In the genomic region with DNA sequence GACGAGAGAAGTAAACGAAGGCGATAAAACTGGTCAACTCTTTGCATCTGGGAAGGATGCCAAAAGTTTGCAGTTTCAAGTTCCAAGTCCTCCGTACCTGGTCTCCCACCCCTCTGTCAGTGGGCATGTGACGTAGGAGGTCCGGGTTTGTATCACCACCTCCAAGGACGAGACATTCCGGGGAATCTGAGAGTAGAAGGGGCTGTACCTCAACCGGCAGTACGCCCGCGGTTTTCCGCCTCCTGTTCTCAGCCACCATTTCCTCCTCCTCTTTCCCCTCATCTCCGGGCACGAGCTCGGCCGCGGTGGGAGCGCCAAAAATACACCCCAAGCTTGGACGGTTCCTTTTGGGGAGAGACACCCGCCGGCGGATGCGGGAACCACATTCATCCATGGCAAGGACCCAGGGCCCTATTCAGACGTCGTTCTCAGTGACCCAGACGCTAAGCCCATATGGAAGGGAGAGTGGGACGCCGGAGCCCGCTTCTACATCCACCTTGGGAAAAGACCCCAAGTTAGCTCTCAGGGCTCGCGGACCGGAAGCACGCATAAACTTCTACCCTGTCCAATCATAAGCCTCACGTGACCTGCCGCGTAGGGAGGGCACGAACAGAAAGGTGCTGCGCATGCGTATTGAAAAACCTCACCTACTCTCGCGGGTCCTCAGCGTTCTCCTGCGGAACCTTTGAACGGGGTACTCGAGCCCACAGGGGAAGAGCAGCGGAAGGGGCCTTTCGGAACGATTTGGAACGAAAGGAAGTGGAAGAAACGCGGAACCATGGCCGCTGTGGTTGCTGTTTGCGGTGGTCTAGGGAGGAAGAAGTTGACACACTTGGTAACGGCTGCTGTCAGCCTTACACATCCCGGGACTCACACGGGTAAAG, we compare ENCODE assay signal across 1 cellular context.
TF ChIP-seq lines count a peak whose summit lies in the region.

Gene HELQ (minus strand): TSS at position 524 of the 884 bp plus-strand sequence. CDS start 130 bp downstream, at position 394.
Gene MRPS18C (plus strand): TSS at position 759 of the 884 bp plus-strand sequence. CDS start 20 bp downstream, at position 779.

TF ChIP-seq in GM12878, 131 proteins besides CTCF, POLR2A, EP300 and RAD21 (continues in another document):
- TF ChIP-seq, protein P1, sequence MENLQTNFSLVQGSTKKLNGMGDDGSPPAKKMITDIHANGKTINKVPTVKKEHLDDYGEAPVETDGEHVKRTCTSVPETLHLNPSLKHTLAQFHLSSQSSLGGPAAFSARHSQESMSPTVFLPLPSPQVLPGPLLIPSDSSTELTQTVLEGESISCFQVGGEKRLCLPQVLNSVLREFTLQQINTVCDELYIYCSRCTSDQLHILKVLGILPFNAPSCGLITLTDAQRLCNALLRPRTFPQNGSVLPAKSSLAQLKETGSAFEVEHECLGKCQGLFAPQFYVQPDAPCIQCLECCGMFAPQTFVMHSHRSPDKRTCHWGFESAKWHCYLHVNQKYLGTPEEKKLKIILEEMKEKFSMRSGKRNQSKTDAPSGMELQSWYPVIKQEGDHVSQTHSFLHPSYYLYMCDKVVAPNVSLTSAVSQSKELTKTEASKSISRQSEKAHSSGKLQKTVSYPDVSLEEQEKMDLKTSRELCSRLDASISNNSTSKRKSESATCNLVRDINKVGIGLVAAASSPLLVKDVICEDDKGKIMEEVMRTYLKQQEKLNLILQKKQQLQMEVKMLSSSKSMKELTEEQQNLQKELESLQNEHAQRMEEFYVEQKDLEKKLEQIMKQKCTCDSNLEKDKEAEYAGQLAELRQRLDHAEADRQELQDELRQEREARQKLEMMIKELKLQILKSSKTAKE (IDR thresholded peaks at IDR 0.05; ENCODE audit: low read depth, poor library complexity, severe bottlenecking): peak; percentile 25
- peak; percentile 93 for TF ChIP-seq POLR2AphosphoS2 (IDR thresholded peaks at IDR 0.05; ENCODE audit: low read depth, low read length)
- peak; percentile 99 for TF ChIP-seq GABPA (IDR thresholded peaks at IDR 0.05; ENCODE audit: low read depth)
- TF ChIP-seq RELA (IDR thresholded peaks at IDR 0.05; ENCODE audit: borderline replicate concordance, partially characterized antibody): peak; percentile 87
- peak; percentile 51 for TF ChIP-seq BCL3 (IDR thresholded peaks at IDR 0.05; ENCODE audit: borderline replicate concordance, insufficient read depth, low read depth, low read length, poor library complexity, severe bottlenecking)
- no peak for TF ChIP-seq MYC (IDR thresholded peaks at IDR 0.05; ENCODE audit: insufficient read depth, insufficient read length, insufficient replicate concordance, low read length, severe bottlenecking)
- TF ChIP-seq ZBTB33 (IDR thresholded peaks at IDR 0.05): no peak
- peak; percentile 52 for TF ChIP-seq ZNF687 (IDR thresholded peaks at IDR 0.05)
- TF ChIP-seq, protein P2, sequence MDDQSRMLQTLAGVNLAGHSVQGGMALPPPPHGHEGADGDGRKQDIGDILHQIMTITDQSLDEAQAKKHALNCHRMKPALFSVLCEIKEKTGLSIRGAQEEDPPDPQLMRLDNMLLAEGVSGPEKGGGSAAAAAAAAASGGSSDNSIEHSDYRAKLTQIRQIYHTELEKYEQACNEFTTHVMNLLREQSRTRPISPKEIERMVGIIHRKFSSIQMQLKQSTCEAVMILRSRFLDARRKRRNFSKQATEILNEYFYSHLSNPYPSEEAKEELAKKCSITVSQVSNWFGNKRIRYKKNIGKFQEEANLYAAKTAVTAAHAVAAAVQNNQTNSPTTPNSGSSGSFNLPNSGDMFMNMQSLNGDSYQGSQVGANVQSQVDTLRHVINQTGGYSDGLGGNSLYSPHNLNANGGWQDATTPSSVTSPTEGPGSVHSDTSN (IDR thresholded peaks at IDR 0.05; ENCODE audit: insufficient replicate concordance, low read depth, low read length): no peak
- TF ChIP-seq, protein P3, sequence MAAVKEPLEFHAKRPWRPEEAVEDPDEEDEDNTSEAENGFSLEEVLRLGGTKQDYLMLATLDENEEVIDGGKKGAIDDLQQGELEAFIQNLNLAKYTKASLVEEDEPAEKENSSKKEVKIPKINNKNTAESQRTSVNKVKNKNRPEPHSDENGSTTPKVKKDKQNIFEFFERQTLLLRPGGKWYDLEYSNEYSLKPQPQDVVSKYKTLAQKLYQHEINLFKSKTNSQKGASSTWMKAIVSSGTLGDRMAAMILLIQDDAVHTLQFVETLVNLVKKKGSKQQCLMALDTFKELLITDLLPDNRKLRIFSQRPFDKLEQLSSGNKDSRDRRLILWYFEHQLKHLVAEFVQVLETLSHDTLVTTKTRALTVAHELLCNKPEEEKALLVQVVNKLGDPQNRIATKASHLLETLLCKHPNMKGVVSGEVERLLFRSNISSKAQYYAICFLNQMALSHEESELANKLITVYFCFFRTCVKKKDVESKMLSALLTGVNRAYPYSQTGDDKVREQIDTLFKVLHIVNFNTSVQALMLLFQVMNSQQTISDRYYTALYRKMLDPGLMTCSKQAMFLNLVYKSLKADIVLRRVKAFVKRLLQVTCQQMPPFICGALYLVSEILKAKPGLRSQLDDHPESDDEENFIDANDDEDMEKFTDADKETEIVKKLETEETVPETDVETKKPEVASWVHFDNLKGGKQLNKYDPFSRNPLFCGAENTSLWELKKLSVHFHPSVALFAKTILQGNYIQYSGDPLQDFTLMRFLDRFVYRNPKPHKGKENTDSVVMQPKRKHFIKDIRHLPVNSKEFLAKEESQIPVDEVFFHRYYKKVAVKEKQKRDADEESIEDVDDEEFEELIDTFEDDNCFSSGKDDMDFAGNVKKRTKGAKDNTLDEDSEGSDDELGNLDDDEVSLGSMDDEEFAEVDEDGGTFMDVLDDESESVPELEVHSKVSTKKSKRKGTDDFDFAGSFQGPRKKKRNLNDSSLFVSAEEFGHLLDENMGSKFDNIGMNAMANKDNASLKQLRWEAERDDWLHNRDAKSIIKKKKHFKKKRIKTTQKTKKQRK (IDR thresholded peaks at IDR 0.05; ENCODE audit: low read depth, low read length): peak; percentile 54; the same call in 1 of the 2 replicates
- TF ChIP-seq ZBED1 (IDR thresholded peaks at IDR 0.05; ENCODE audit: borderline replicate concordance): no peak; the same call in 1 of the 2 replicates
- TF ChIP-seq SPI1 (IDR thresholded peaks at IDR 0.05; ENCODE audit: borderline replicate concordance, insufficient read depth, low read depth, low read length): peak; percentile 76
- no peak; the same call in 1 of the 2 replicates for TF ChIP-seq REST (IDR thresholded peaks at IDR 0.05; ENCODE audit: low read depth, low read length)
- TF ChIP-seq KLF5 (IDR thresholded peaks at IDR 0.05; ENCODE audit: partially characterized antibody): peak; percentile 62
- TF ChIP-seq TARDBP (IDR thresholded peaks at IDR 0.05; ENCODE audit: borderline replicate concordance): peak; percentile 84; the same call in 1 of the 2 replicates
- peak; percentile 79 for TF ChIP-seq CREB1 (IDR thresholded peaks at IDR 0.05; ENCODE audit: low read depth)
- TF ChIP-seq FOXM1 (IDR thresholded peaks at IDR 0.05; ENCODE audit: low read depth, low read length): peak; percentile 74; the same call in 1 of the 2 replicates
- no peak for TF ChIP-seq NR2F1 (conservative IDR thresholded peaks at IDR 0.05)
- TF ChIP-seq SREBF2 (IDR thresholded peaks at IDR 0.05; ENCODE audit: low read length): peak; percentile 71
- peak; percentile 91 for TF ChIP-seq IRF4 (IDR thresholded peaks at IDR 0.05; ENCODE audit: low read depth, low read length)
- 0 out of 2 replicates have a peak, but pooled peaks have one; percentile 77 for TF ChIP-seq ZBTB4 (CRISPR knock-in tag; IDR thresholded peaks at IDR 0.05)
- peak; percentile 99 for TF ChIP-seq POLR2AphosphoS5 (IDR thresholded peaks at IDR 0.05; ENCODE audit: low read length)
- TF ChIP-seq ETV6 (conservative IDR thresholded peaks at IDR 0.05 in 1 of 2, IDR thresholded peaks at IDR 0.05 in 1 of 2; ENCODE audit: borderline replicate concordance in 1 of 2, low read depth in 1 of 2): peak in 1 of 2 experiments; percentile 86; a peak in 2 of 4 replicates
- peak; percentile 96 for TF ChIP-seq NRF1 (conservative IDR thresholded peaks at IDR 0.05; ENCODE audit: low read depth, low read length)
- no peak for TF ChIP-seq SUPT20H (IDR thresholded peaks at IDR 0.05; ENCODE audit: borderline replicate concordance, control insufficient read depth, low read depth, low read length)
